In the genomic region with DNA sequence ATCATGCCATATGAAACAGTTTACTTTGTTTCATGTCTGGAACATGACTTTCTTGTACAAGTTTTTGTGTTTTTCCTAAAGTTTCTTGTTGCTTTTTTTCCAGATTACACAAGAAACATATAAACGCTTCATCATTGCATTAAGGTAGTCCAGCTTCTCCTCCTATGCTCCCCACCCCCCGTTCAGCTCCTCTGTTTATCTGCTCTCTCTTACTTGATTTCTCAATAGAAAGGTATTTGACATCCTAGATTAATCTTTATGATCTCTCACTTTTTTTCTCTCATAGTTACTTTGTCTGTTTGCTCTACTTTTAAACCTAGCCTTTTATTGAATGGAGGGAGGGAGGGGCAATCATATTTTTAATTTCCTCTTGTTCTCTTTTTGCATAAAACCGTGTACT, we compare ENCODE assay signal across 22 cellular contexts. TPM values are rescaled to one million over a fixed set of nuclear protein-coding genes. Genes with fewer than 3 reads are reported as not detected.
A peak's percentile ranks its signal among the peaks of the same experiment; 100 is the strongest.
DNase-seq lines count a peak whose midpoint lies in the region; ATAC-seq and TF ChIP-seq lines count a peak whose summit lies in the region.
"Had no signal": no experiment of that assay in that cellular context is flagged by ENCODE, and none has a peak within 500 bp of the region (broad histone marks: within the 10 kb centered on the region; RNA-seq: fewer than 3 reads in every experiment).

No MANE protein-coding gene starts in this region.

- no peaks in the 10 kb centered on the region for H3K9me3 Mint-ChIP-seq in effector memory CD8-positive, alpha-beta T cell
- H3K9me3 Mint-ChIP-seq: activated T-cell treated with anti-CD3 and anti-CD28 coated beads, Interleukin-2, amount 50 U/mL, for 72 hours; memory B cell; naive thymus-derived CD4-positive, alpha-beta T cell; stimulated activated naive B cell treated with anti-CD40 and anti-IgM and Interleukin-4, amounts not matched to agents 10 μg/mL and 1 μg/mL and 100 μg/mL, for 72 hours had no signal

- H3K36me3 Mint-ChIP-seq in effector memory CD8-positive, alpha-beta T cell (ENCODE audit: insufficient read depth) = no peaks in the 10 kb centered on the region
- H3K36me3 Mint-ChIP-seq: memory B cell; stimulated activated naive B cell treated with anti-CD40 and anti-IgM and Interleukin-4, amounts not matched to agents 10 μg/mL and 1 μg/mL and 100 μg/mL, for 72 hours had no signal

- no peaks in the 10 kb centered on the region for H3K9me3 ChIP-seq in adrenal gland (replicated peaks in 1 of 3)
- H3K9me3 ChIP-seq in hepatocyte (ENCODE audit: low read depth) = no peaks in the 10 kb centered on the region
- no peaks in the 10 kb centered on the region for H3K9me3 ChIP-seq in thoracic aorta
- no peaks in the 10 kb centered on the region for H3K9me3 ChIP-seq in upper lobe of right lung

- H3K9me2 ChIP-seq in hepatocyte (replicated peaks; ENCODE audit: insufficient read depth) = no peaks in the 10 kb centered on the region

- H3K4me3 ChIP-seq in adrenal gland = no peak overlapping the region
- no peak overlapping the region for H3K4me3 ChIP-seq in hepatocyte
- H3K4me3 ChIP-seq in thoracic aorta = no peak overlapping the region
- H3K4me3 ChIP-seq in upper lobe of right lung = no peak overlapping the region

- H3K27me3 ChIP-seq in adrenal gland (no peaks in the 10 kb centered on the region), hepatocyte (no peaks in the 10 kb centered on the region), thoracic aorta (replicated peaks; ENCODE audit: insufficient read depth) (no peaks in the 10 kb centered on the region), upper lobe of right lung (no peaks in the 10 kb centered on the region)

- peaks cover 75 to 92% of the 10 kb centered on the region in 2 donors for H3K4me1 ChIP-seq in adrenal gland (replicated peaks in 1 of 2)
- H3K4me1 ChIP-seq in hepatocyte (ENCODE audit: insufficient read depth) = peaks cover 56% of the 10 kb centered on the region
- peaks cover 50 to 91% of the 10 kb centered on the region in 2 donors for H3K4me1 ChIP-seq in thoracic aorta (ENCODE audit: control insufficient read depth in 1 of 2, low read depth in 2 of 2)
- peaks cover 45% of the 10 kb centered on the region for H3K4me1 ChIP-seq in upper lobe of right lung

- no peaks in the 10 kb centered on the region for H3K79me2 ChIP-seq in hepatocyte

- H3K4me1 Mint-ChIP-seq in effector memory CD8-positive, alpha-beta T cell (ENCODE audit: low read depth in 2 of 2) = peaks cover 5 to 7% of the 10 kb centered on the region in 2 donors

- peaks cover 6 to 25% of the 10 kb centered on the region in 2 donors for H3K27me3 Mint-ChIP-seq in effector memory CD8-positive, alpha-beta T cell
- H3K27me3 Mint-ChIP-seq: activated CD4-positive, alpha-beta T cell treated with anti-CD3 and anti-CD28 coated beads for 36 hours; stimulated activated naive B cell treated with anti-CD40 and anti-IgM and Interleukin-4, amounts not matched to agents 10 μg/mL and 1 μg/mL and 100 μg/mL, for 72 hours had no signal

- H2AFZ ChIP-seq in hepatocyte = no peak overlapping the region

- peak overlapping the region in 3 of 5 donors; percentile 32 to 69 (median 67) for H3K27ac ChIP-seq in adrenal gland
- H3K27ac ChIP-seq in hepatocyte = peak overlapping the region; percentile 78
- H3K27ac ChIP-seq in thoracic aorta = peak overlapping the region; percentile 74 to 86
- no peak overlapping the region for H3K27ac ChIP-seq in upper lobe of right lung

- H3K4me2 ChIP-seq in hepatocyte = peak overlapping the region; percentile 30

- ATAC-seq in thoracic aorta (ENCODE audit: insufficient number of reproducible peaks, low FRiP score, low read depth) = no peak
- ATAC-seq in upper lobe of right lung = no peak
- ATAC-seq in GM21423 (IDR thresholded peaks at IDR 0.05; ENCODE audit: unreplicated experiment) = no peak
- ATAC-seq in effector memory CD8-positive, alpha-beta T cell (replicated peaks) = no peak
- ATAC-seq: activated CD4-positive, alpha-beta T cell treated with anti-CD3 and anti-CD28 coated beads for 36 hours; activated T-cell treated with anti-CD3 and anti-CD28 coated beads, Interleukin-2, amount 50 U/mL, for 72 hours; HCT116; stimulated activated naive B cell treated with anti-CD40 and anti-IgM and Interleukin-4, amounts not matched to agents 10 μg/mL and 1 μg/mL and 100 μg/mL, for 72 hours had no signal

- DNase-seq in HCEC 1CT (peak; percentile 37), adrenal gland (peak in 4 of 7 donors; percentile 64 to 83 (median 70)), hepatocyte (ENCODE audit: low spot score) (peak; percentile 64), thoracic aorta (ENCODE audit: low spot score) (no peak), upper lobe of right lung (no peak)
- no peak for DNase-seq in stimulated activated naive CD4-positive, alpha-beta T cell treated with Interleukin-2 at 50 U/mL for 16 hours (lab: John Stamatoyannopoulos, UW)
- DNase-seq in effector memory CD8-positive, alpha-beta T cell = no peak
- DNase-seq: activated CD4-positive, alpha-beta T cell treated with anti-CD3 and anti-CD28 coated beads for 36 hours; activated naive CD4-positive, alpha-beta T cell treated with anti-CD3 and anti-CD28 coated beads, Interleukin-2, amount 50 U/mL, for 16 hours; activated T-cell treated with anti-CD3 and anti-CD28 coated beads, Interleukin-2, amount 50 U/mL, for 72 hours; CD4-positive, CD25-positive, alpha-beta regulatory T cell; DMS79 treated with DMSO at 0.1 percent for 48 hours; hypothalamus; islet precursor cell; naive thymus-derived CD4-positive, alpha-beta T cell; NCI-H2081 treated with DMSO at 0.1 percent for 48 hours; stimulated activated CD4-positive, alpha-beta T cell treated with anti-CD3 and anti-CD28 coated beads, Interleukin-2, amount 100 ng/mL, for 24 hours; stimulated activated naive B cell treated with anti-CD40 and anti-IgM and Interleukin-4, amounts not matched to agents 10 μg/mL and 1 μg/mL and 100 μg/mL, for 72 hours; SW 1271 had no signal

- no peak overlapping the region for H3K27ac Mint-ChIP-seq in effector memory CD8-positive, alpha-beta T cell
- H3K27ac Mint-ChIP-seq: activated CD4-positive, alpha-beta T cell treated with anti-CD3 and anti-CD28 coated beads for 36 hours; activated T-cell treated with anti-CD3 and anti-CD28 coated beads, Interleukin-2, amount 50 U/mL, for 72 hours; CD4-positive, CD25-positive, alpha-beta regulatory T cell; memory B cell; stimulated activated naive B cell treated with anti-CD40 and anti-IgM and Interleukin-4, amounts not matched to agents 10 μg/mL and 1 μg/mL and 100 μg/mL, for 72 hours had no signal

- TF ChIP-seq CTCF in adrenal gland (IDR thresholded peaks at IDR 0.05) = no peak
- no peak for TF ChIP-seq CTCF in hepatocyte (IDR thresholded peaks at IDR 0.05; ENCODE audit: poor library complexity)
- no peak for TF ChIP-seq CTCF in thoracic aorta (IDR thresholded peaks at IDR 0.05)
- TF ChIP-seq CTCF in upper lobe of right lung (IDR thresholded peaks at IDR 0.05) = no peak

- TF ChIP-seq POLR2A in adrenal gland (IDR thresholded peaks at IDR 0.05) = no peak

- no peaks in the 10 kb centered on the region for H4K20me1 ChIP-seq in hepatocyte (ENCODE audit: insufficient read depth, poor library complexity, severe bottlenecking)

- no peaks in the 10 kb centered on the region for H3K36me3 ChIP-seq in adrenal gland (replicated peaks in 1 of 2)
- no peaks in the 10 kb centered on the region for H3K36me3 ChIP-seq in hepatocyte (replicated peaks; ENCODE audit: insufficient read depth, low read depth)
- no peaks in the 10 kb centered on the region for H3K36me3 ChIP-seq in thoracic aorta
- H3K36me3 ChIP-seq in upper lobe of right lung = peaks cover 9% of the 10 kb centered on the region

- WGBS in adrenal gland, 4 donors = 34 to 46% (median 41%) methylated on average over 3 of the region's 3 CpGs
- WGBS in hepatocyte (ENCODE audit: low lambda C conversion rate, missing lambda C conversion rate) = 45% methylated on average over 3 of the region's 3 CpGs

- intact Hi-C loops in adrenal gland (cut with DNase I) = no loop called here
- intact Hi-C loops in upper lobe of right lung (cut with DNase I) = no loop called here

- H3K4me3 Mint-ChIP-seq in effector memory CD8-positive, alpha-beta T cell = no peak overlapping the region
- H3K4me3 Mint-ChIP-seq: activated CD4-positive, alpha-beta T cell treated with anti-CD3 and anti-CD28 coated beads for 36 hours; activated T-cell treated with anti-CD3 and anti-CD28 coated beads, Interleukin-2, amount 50 U/mL, for 72 hours; CD4-positive, CD25-positive, alpha-beta regulatory T cell; memory B cell; naive thymus-derived CD4-positive, alpha-beta T cell; stimulated activated naive B cell treated with anti-CD40 and anti-IgM and Interleukin-4, amounts not matched to agents 10 μg/mL and 1 μg/mL and 100 μg/mL, for 72 hours had no signal

RNA-seq across cellular contexts. Expression of a gene that starts 25.3 kb away (rescaled TPM):
- total RNA-seq in adrenal gland (1,000 to 10,000 TPM in 5 of 8 donors, 100 to 1,000 TPM in 2, 10 to 100 TPM in 1; 84.1 to 3,561 (median 1,319) TPM), hepatocyte (225 and 261 TPM in 2 replicates), thoracic aorta (100 to 1,000 TPM in 1 of 2 donors, 10 to 100 TPM in 1; 76.5 to 118 TPM), upper lobe of right lung (169 TPM)
- polyA plus RNA-seq in adrenal gland (100 to 1,000 TPM; 115 to 215 (median 154) TPM), hepatocyte (153 and 186 TPM in 2 replicates)

Comparison
In these comparisons a context has a peak if more than half of its experiments do, and no peak if none do; other contexts are left out.
1. DNase-seq: peak in HCEC 1CT (single experiment), adrenal gland (4 of 7) and hepatocyte (single experiment); none in thoracic aorta (single experiment), upper lobe of right lung (single experiment), stimulated activated naive CD4-positive, alpha-beta T cell treated with Interleukin-2 at 50 U/mL for 16 hours (single experiment) and effector memory CD8-positive, alpha-beta T cell (0 of 3).